In genomic region chr14:93961610-93962009, GRCh38 we compare ENCODE assay signal across 15 cellular contexts. TPM values are rescaled to one million over a fixed set of nuclear protein-coding genes. Genes with fewer than 3 reads are reported as not detected.
A peak's percentile ranks its signal among the peaks of the same experiment; 100 is the strongest.
DNase-seq lines count a peak whose midpoint lies in the region; ATAC-seq and TF ChIP-seq lines count a peak whose summit lies in the region.
"Had no signal": no experiment of that assay in that cellular context is flagged by ENCODE, and none has a peak within 500 bp of the region (broad histone marks: within the 10 kb centered on the region; RNA-seq: fewer than 3 reads in every experiment).

No MANE protein-coding gene starts in this region.

- H3K4me2 ChIP-seq in IMR-90 (ENCODE audit: low read depth, low read length) (no peak overlapping the region), neural progenitor cell (no peak overlapping the region)
- H3K4me2 ChIP-seq: SK-N-SH had no signal

- no peak overlapping the region for H3K4me3 Mint-ChIP-seq in CD14-positive monocyte
- peak overlapping the region; percentile 63 for H3K4me3 Mint-ChIP-seq in activated naive CD8-positive, alpha-beta T cell
- peak overlapping the region; percentile 55 for H3K4me3 Mint-ChIP-seq in neural progenitor cell
- H3K4me3 Mint-ChIP-seq: type B pancreatic cell had no signal

- H3K4me1 ChIP-seq in IMR-90 (ENCODE audit: control insufficient read depth, insufficient read depth, low read length) (peaks cover 32% of the 10 kb centered on the region), neural progenitor cell (peaks cover 3% of the 10 kb centered on the region)
- H3K4me1 ChIP-seq: BE2C had no signal

- no peak overlapping the region for H3K18ac ChIP-seq in IMR-90 (ENCODE audit: low read depth, low read length)

- H3K9me3 Mint-ChIP-seq in CD14-positive monocyte, result peaks cover 0 to 2% (median 0%) of the 10 kb centered on the region in 7 donors
- peaks cover 6% of the 10 kb centered on the region for H3K9me3 Mint-ChIP-seq in activated naive CD8-positive, alpha-beta T cell (ENCODE audit: low read depth)
- H3K9me3 Mint-ChIP-seq in neural progenitor cell, result no peaks in the 10 kb centered on the region
- H3K9me3 Mint-ChIP-seq: type B pancreatic cell had no signal

- TF ChIP-seq CTCF in CD14-positive monocyte (IDR thresholded peaks at IDR 0.05) (no peak), IMR-90 (conservative IDR thresholded peaks at IDR 0.05; ENCODE audit: low read depth, low read length) (no peak), neural progenitor cell (IDR thresholded peaks at IDR 0.05) (no peak)

- no peak overlapping the region for H2BK5ac ChIP-seq in IMR-90 (ENCODE audit: low read depth, low read length, poor library complexity, severe bottlenecking)

- no TSS peak for BruUV-seq in IMR-90 (replicated peaks; lab: Mats Ljungman, UMichigan)

- intact Hi-C loops in CD14-positive monocyte (cut with micrococcal nuclease) (loop anchor here in 1 of 2 donors (10.0 kb wide), 1 partner anchor 627 kb away; the partner anchor contains the start of gene BTBD7), IMR-90 (cut with micrococcal nuclease) (no loop called here)

- H2BK15ac ChIP-seq in IMR-90 (ENCODE audit: low read depth, low read length), result peak overlapping the region; percentile 33; the same call in 2 of the 3 replicates

- H3K36me3 Mint-ChIP-seq in CD14-positive monocyte (peaks cover 5 to 18% of the 10 kb centered on the region in 2 donors), neural progenitor cell (no peaks in the 10 kb centered on the region)
- peaks cover 3% of the 10 kb centered on the region for H3K36me3 Mint-ChIP-seq in activated naive CD8-positive, alpha-beta T cell
- H3K36me3 Mint-ChIP-seq: type B pancreatic cell had no signal

- 94% methylated on average over 4 of the region's 8 CpGs; no CpG with 5 or more reads in 1 of the 2 experiments for WGBS in IMR-90 (ENCODE audit: extremely low coverage in 2 of 2, insufficient read length in 1 of 2), 2 experiments

- H3K9me3 ChIP-seq in IMR-90 (ENCODE audit: control insufficient read depth, insufficient read depth, low read length), result no peaks in the 10 kb centered on the region
- H3K9me3 ChIP-seq in neural progenitor cell (ENCODE audit: low read depth), result no peaks in the 10 kb centered on the region
- H3K9me3 ChIP-seq: BE2C, SK-N-SH had no signal

- no peaks in the 10 kb centered on the region for H3K79me1 ChIP-seq in IMR-90 (ENCODE audit: low read depth in 1 of 2, low read length in 2 of 2)

- H3K27me3 ChIP-seq in IMR-90 (ENCODE audit: control insufficient read depth, insufficient read depth, low read length) (no peaks in the 10 kb centered on the region), neural progenitor cell (no peaks in the 10 kb centered on the region)
- H3K27me3 ChIP-seq: BE2C had no signal

- no peak overlapping the region for H2AK9ac ChIP-seq in IMR-90 (replicated peaks; ENCODE audit: low read depth, low read length, poor library complexity)

- H3K27me3 Mint-ChIP-seq in CD14-positive monocyte (ENCODE audit: low read depth in 3 of 3) (peaks cover 1 to 11% (median 6%) of the 10 kb centered on the region in 3 donors), neural progenitor cell (ENCODE audit: insufficient read depth, low read depth) (peaks cover 7% of the 10 kb centered on the region)
- no peaks in the 10 kb centered on the region for H3K27me3 Mint-ChIP-seq in activated naive CD8-positive, alpha-beta T cell
- H3K27me3 Mint-ChIP-seq: type B pancreatic cell had no signal

- H2BK120ac ChIP-seq in IMR-90 (ENCODE audit: low read depth, low read length), result no peak overlapping the region

- H3K27ac Mint-ChIP-seq in CD14-positive monocyte (peak overlapping the region; percentile 2 to 98 (median 67)), neural progenitor cell (no peak overlapping the region)
- H3K27ac Mint-ChIP-seq in activated naive CD8-positive, alpha-beta T cell, result peak overlapping the region; percentile 96
- H3K27ac Mint-ChIP-seq: type B pancreatic cell had no signal

- H3K4me3 ChIP-seq in IMR-90 (ENCODE audit: insufficient read depth, low read depth, low read length), result no peak overlapping the region
- no peak overlapping the region for H3K4me3 ChIP-seq in neural progenitor cell

- H3K56ac ChIP-seq in IMR-90 (ENCODE audit: extremely low read depth, insufficient read depth, low read length), result no peak overlapping the region

- no peak overlapping the region for H2BK20ac ChIP-seq in IMR-90 (ENCODE audit: low read depth, low read length)

- H3K36me3 ChIP-seq in IMR-90 (ENCODE audit: control insufficient read depth, insufficient read depth, low read length) (no peaks in the 10 kb centered on the region), neural progenitor cell (no peaks in the 10 kb centered on the region)
- H3K36me3 ChIP-seq: BE2C had no signal

- ATAC-seq in IMR-90 (ENCODE audit: low read depth) (no peak), GM18870 (IDR thresholded peaks at IDR 0.05; ENCODE audit: unreplicated experiment) (no peak)

- H4K20me1 ChIP-seq in IMR-90 (ENCODE audit: insufficient read depth, low read length) (peaks cover 4% of the 10 kb centered on the region; the same call in 1 of the 2 replicates), neural progenitor cell (ENCODE audit: low read depth) (no peaks in the 10 kb centered on the region)

- no peak overlapping the region for H3K4ac ChIP-seq in IMR-90 (ENCODE audit: low read depth, low read length)

- 0 out of 2 replicates have a peak overlapping the region, but pooled peaks have one; percentile 1 for H4K91ac ChIP-seq in IMR-90 (ENCODE audit: insufficient read depth, low read depth, low read length)

- POLR2A ChIA-PET in IMR-90 (lab: Charles Lee; ENCODE audit: unreplicated experiment), result no interaction called here

- H3K9ac ChIP-seq in IMR-90 (ENCODE audit: low read depth, low read length) (no peak overlapping the region), neural progenitor cell (no peak overlapping the region)
- H3K9ac ChIP-seq: parathyroid adenoma, SK-N-SH had no signal

- H3K23ac ChIP-seq in IMR-90 (ENCODE audit: low read depth, low read length), result no peak overlapping the region

- H3K4me1 Mint-ChIP-seq in CD14-positive monocyte (peaks cover 81% of the 10 kb centered on the region), neural progenitor cell (peaks cover 26% of the 10 kb centered on the region)
- peaks cover 92% of the 10 kb centered on the region for H3K4me1 Mint-ChIP-seq in activated naive CD8-positive, alpha-beta T cell (ENCODE audit: low read depth)

- TF ChIP-seq RAD21 in IMR-90 (IDR thresholded peaks at IDR 0.05; ENCODE audit: low read length), result no peak

- no peak for TF ChIP-seq POLR2A in IMR-90 (IDR thresholded peaks at IDR 0.05; ENCODE audit: low read depth, low read length)

- dilution Hi-C loops in IMR-90 (cut with HindIII; ENCODE audit: low sequenced_read_pairs, unreplicated experiment), result no loop called here

- no peak overlapping the region for H3K14ac ChIP-seq in IMR-90 (replicated peaks; ENCODE audit: low read depth, low read length)

- CTCF ChIA-PET in IMR-90 (lab: Yijun Ruan, JAX), result no interaction called here

- H3K27ac ChIP-seq in IMR-90 (ENCODE audit: insufficient read depth, low read length) (no peak overlapping the region), neural progenitor cell (no peak overlapping the region)
- H3K27ac ChIP-seq: parathyroid adenoma had no signal

- H3K79me2 ChIP-seq in neural progenitor cell (ENCODE audit: low read depth), result no peaks in the 10 kb centered on the region
- H3K79me2 ChIP-seq: parathyroid adenoma had no signal

- peaks cover 30% of the 10 kb centered on the region for H3K9me1 ChIP-seq in IMR-90 (ENCODE audit: insufficient read depth, low read length)

- no peak overlapping the region for H2AFZ ChIP-seq in IMR-90 (replicated peaks; ENCODE audit: low read length, poor library complexity)
- no peak overlapping the region for H2AFZ ChIP-seq in neural progenitor cell (replicated peaks)
- H2AFZ ChIP-seq: parathyroid adenoma had no signal

- no peak overlapping the region for H4K5ac ChIP-seq in IMR-90 (ENCODE audit: low read depth, low read length)

- H2AK5ac ChIP-seq in IMR-90 (ENCODE audit: low read depth, low read length), result peak overlapping the region; percentile 57; the same call in 1 of the 2 replicates

- DNase-seq in CD14-positive monocyte (ENCODE audit: low spot score) (no peak), IMR-90 (no peak), neural progenitor cell (ENCODE audit: low spot score) (no peak), DMS 273 treated with DMSO at 0.1 percent for 48 hours (lab: John Stamatoyannopoulos, UW) (no peak), NCI-H345 (lab: John Stamatoyannopoulos, UW) (no peak), NCI-H187 (lab: John Stamatoyannopoulos, UW) (no peak)
- DNase-seq: BE2C; effector CD8-positive, alpha-beta T cell; foreskin fibroblast; mesendoderm; SK-N-SH had no signal

- in situ Hi-C loops in IMR-90 (cut with MboI; ENCODE audit: low sequenced_read_pairs), result no loop called here

- H3F3A ChIP-seq in neural progenitor cell (ENCODE audit: low read depth), result no peaks in the 10 kb centered on the region

- no peak overlapping the region for H4K8ac ChIP-seq in IMR-90 (ENCODE audit: low read depth in 2 of 2, low read length in 2 of 2)

TF ChIP-seq in IMR-90, 13 proteins besides CTCF, POLR2A, EP300 and RAD21:
- TF ChIP-seq MAFK (IDR thresholded peaks at IDR 0.05; ENCODE audit: low read depth, low read length) (no peak), CHD1 (IDR thresholded peaks at IDR 0.05; ENCODE audit: low read depth, low read length) (no peak), NFE2L2 (IDR thresholded peaks at IDR 0.05; ENCODE audit: low read depth, low read length) (no peak), SMC3 (IDR thresholded peaks at IDR 0.05; ENCODE audit: low read depth, low read length) (no peak), FOS (IDR thresholded peaks at IDR 0.05; ENCODE audit: low read depth, low read length) (no peak)

RNA-seq across cellular contexts. Expression of gene ASB2, which starts 14.8 kb away (rescaled TPM):
- polyA plus RNA-seq in CD14-positive monocyte, result 1 to 10 TPM in 1 of 2 donors, under 1 TPM in 1; 0.25 to 1.4 TPM
- total RNA-seq in IMR-90 (2012; rRNA removed), result 0.54 and 0.83 TPM in 2 replicates
- 0.77 and 0.98 TPM in 2 replicates for polyA plus RNA-seq in IMR-90 (2012; rRNA removed)
- polyA plus RNA-seq in IMR-90 (2012; cell fraction: cytosol; rRNA removed), result 0.42 and 0.78 TPM in 2 replicates
- polyA plus RNA-seq in IMR-90 (2012; cell fraction: nucleus; rRNA removed; ENCODE audit: low replicate concordance), result 1.3 and 3.4 TPM in 2 replicates
- 0.62 TPM in 1 of 2 replicates, not detected in the other for total RNA-seq in neural progenitor cell (ENCODE audit: low replicate concordance)

RNA-seq across cellular contexts. Expression of gene FAM181A, which starts 34.5 kb away (rescaled TPM):
- not detected for polyA plus RNA-seq in CD14-positive monocyte
- not detected in 2 replicates for total RNA-seq in IMR-90 (2012; rRNA removed)
- polyA plus RNA-seq in IMR-90 (2012; rRNA removed), result not detected in 2 replicates
- polyA plus RNA-seq in IMR-90 (2012; cell fraction: cytosol; rRNA removed), result not detected in 2 replicates
- polyA plus RNA-seq in IMR-90 (2012; cell fraction: nucleus; rRNA removed; ENCODE audit: low replicate concordance), result not detected in 2 replicates
- not detected in 2 replicates for total RNA-seq in neural progenitor cell (ENCODE audit: low replicate concordance)
- polyA plus RNA-seq: SK-N-SH had no signal

RNA-seq across cellular contexts. Expression of gene CCDC197, which starts 35.5 kb away (rescaled TPM):
- polyA plus RNA-seq in CD14-positive monocyte (not detected), IMR-90 (2012; rRNA removed) (not detected in 2 replicates)
- total RNA-seq in IMR-90 (2012; rRNA removed) (not detected in 2 replicates), neural progenitor cell (ENCODE audit: low replicate concordance) (not detected in 2 replicates)
- not detected in 2 replicates for polyA plus RNA-seq in IMR-90 (2012; cell fraction: cytosol; rRNA removed)
- polyA plus RNA-seq in IMR-90 (2012; cell fraction: nucleus; rRNA removed; ENCODE audit: low replicate concordance), result not detected in 2 replicates
- polyA plus RNA-seq: SK-N-SH had no signal

Comparison
In these comparisons a context has a peak if more than half of its experiments do, and no peak if none do; other contexts are left out.
1. H3K4me3 Mint-ChIP-seq: peak in activated naive CD8-positive, alpha-beta T cell (single experiment) and neural progenitor cell (single experiment); none in CD14-positive monocyte (0 of 2).